1 cellular context compared by ENCODE assay signal in genomic region chr1:154328318-154329151, GRCh38.
TF ChIP-seq lines count a peak whose summit lies in the region.

No MANE protein-coding gene starts in this region.

TF ChIP-seq in HEK293, 187 proteins besides CTCF, POLR2A, EP300 and RAD21 (continued from another document and continues in another):
- TF ChIP-seq ZNF362 (tag by site-specific recombination; IDR thresholded peaks at IDR 0.05) (no peak), MYNN (tag by site-specific recombination; IDR thresholded peaks at IDR 0.05; ENCODE audit: borderline replicate concordance) (no peak), ZNF302 (tag by site-specific recombination; IDR thresholded peaks at IDR 0.05; ENCODE audit: low read depth) (no peak), ZFP69B (tag by site-specific recombination; IDR thresholded peaks at IDR 0.05) (no peak), ZNF561 (tag by site-specific recombination; IDR thresholded peaks at IDR 0.05; ENCODE audit: borderline replicate concordance) (no peak), ZFHX2 (tag by site-specific recombination; conservative IDR thresholded peaks at IDR 0.05) (peak; percentile 93), ZNF555 (tag by site-specific recombination; conservative IDR thresholded peaks at IDR 0.05) (no peak), ZNF266 (tag by site-specific recombination; IDR thresholded peaks at IDR 0.05; ENCODE audit: low read depth) (no peak), TCF7L2 (IDR thresholded peaks at IDR 0.05; ENCODE audit: borderline replicate concordance, low read depth, low read length) (no peak), ZNF140 (tag by site-specific recombination; IDR thresholded peaks at IDR 0.05) (no peak), WT1 (tag by site-specific recombination; IDR thresholded peaks at IDR 0.05) (no peak), ZBTB11 (tag by site-specific recombination; conservative IDR thresholded peaks at IDR 0.05; ENCODE audit: low read depth) (no peak), ZNF629 (tag by site-specific recombination; IDR thresholded peaks at IDR 0.05) (no peak), KLF1 (tag by site-specific recombination; IDR thresholded peaks at IDR 0.05) (peak; percentile 32; the same call in 1 of the 2 replicates), ZNF670 (tag by site-specific recombination; IDR thresholded peaks at IDR 0.05; ENCODE audit: low read depth) (no peak), ZNF571 (tag by site-specific recombination; IDR thresholded peaks at IDR 0.05) (no peak), ZNF580 (tag by site-specific recombination; IDR thresholded peaks at IDR 0.05) (no peak), ZNF341 (tag by site-specific recombination; IDR thresholded peaks at IDR 0.05; ENCODE audit: low read depth) (no peak), ZBTB17 (tag by site-specific recombination; IDR thresholded peaks at IDR 0.05) (peak; percentile 16; the same call in 1 of the 2 replicates), ZNF530 (tag by site-specific recombination; IDR thresholded peaks at IDR 0.05; ENCODE audit: low read depth) (no peak), GFI1B (tag by site-specific recombination; IDR thresholded peaks at IDR 0.05) (no peak), KLF16 (tag by site-specific recombination; IDR thresholded peaks at IDR 0.05) (peak; percentile 59), ZNF2 (tag by site-specific recombination; IDR thresholded peaks at IDR 0.05) (no peak), ZNF677 (tag by site-specific recombination; IDR thresholded peaks at IDR 0.05) (no peak), ZNF549 (tag by site-specific recombination; IDR thresholded peaks at IDR 0.05) (no peak), ZNF501 (tag by site-specific recombination; IDR thresholded peaks at IDR 0.05) (no peak), ZBTB21 (tag by site-specific recombination; IDR thresholded peaks at IDR 0.05) (no peak), ZNF24 (tag by site-specific recombination; IDR thresholded peaks at IDR 0.05) (no peak), ZNF211 (tag by site-specific recombination; IDR thresholded peaks at IDR 0.05; ENCODE audit: low read depth) (no peak), ZNF112 (tag by site-specific recombination; IDR thresholded peaks at IDR 0.05) (no peak), HOXA7 (CRISPR knock-in tag; IDR thresholded peaks at IDR 0.05; ENCODE audit: borderline replicate concordance) (no peak), ZNF785 (tag by site-specific recombination; IDR thresholded peaks at IDR 0.05) (no peak), ZSCAN16 (tag by site-specific recombination; IDR thresholded peaks at IDR 0.05) (no peak), GLIS2 (tag by site-specific recombination; IDR thresholded peaks at IDR 0.05) (peak; percentile 80), KLF7 (tag by site-specific recombination; IDR thresholded peaks at IDR 0.05; ENCODE audit: borderline replicate concordance) (no peak), ZNF274 (IDR thresholded peaks at IDR 0.05; ENCODE audit: low read length) (no peak), ZNF274 (tag by site-specific recombination; IDR thresholded peaks at IDR 0.05; ENCODE audit: borderline replicate concordance) (no peak), OSR2 (tag by site-specific recombination; IDR thresholded peaks at IDR 0.05) (no peak), ZNF529 (tag by site-specific recombination; IDR thresholded peaks at IDR 0.05; ENCODE audit: insufficient replicate concordance) (no peak), ZSCAN23 (tag by site-specific recombination; IDR thresholded peaks at IDR 0.05) (no peak), IKZF3 (tag by site-specific recombination; IDR thresholded peaks at IDR 0.05) (no peak), ZNF114 (tag by site-specific recombination; IDR thresholded peaks at IDR 0.05) (no peak), SP3 (tag by site-specific recombination; IDR thresholded peaks at IDR 0.05) (peak; percentile 50; the same call in 1 of the 2 replicates), ZNF19 (tag by site-specific recombination; IDR thresholded peaks at IDR 0.05; ENCODE audit: low read depth) (no peak)
- TF ChIP-seq, protein P1, sequence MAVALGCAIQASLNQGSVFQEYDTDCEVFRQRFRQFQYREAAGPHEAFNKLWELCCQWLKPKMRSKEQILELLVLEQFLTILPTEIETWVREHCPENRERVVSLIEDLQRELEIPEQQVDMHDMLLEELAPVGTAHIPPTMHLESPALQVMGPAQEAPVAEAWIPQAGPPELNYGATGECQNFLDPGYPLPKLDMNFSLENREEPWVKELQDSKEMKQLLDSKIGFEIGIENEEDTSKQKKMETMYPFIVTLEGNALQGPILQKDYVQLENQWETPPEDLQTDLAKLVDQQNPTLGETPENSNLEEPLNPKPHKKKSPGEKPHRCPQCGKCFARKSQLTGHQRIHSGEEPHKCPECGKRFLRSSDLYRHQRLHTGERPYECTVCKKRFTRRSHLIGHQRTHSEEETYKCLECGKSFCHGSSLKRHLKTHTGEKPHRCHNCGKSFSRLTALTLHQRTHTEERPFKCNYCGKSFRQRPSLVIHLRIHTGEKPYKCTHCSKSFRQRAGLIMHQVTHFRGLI (tag by site-specific recombination; IDR thresholded peaks at IDR 0.05): no peak
- TF ChIP-seq, protein P2, sequence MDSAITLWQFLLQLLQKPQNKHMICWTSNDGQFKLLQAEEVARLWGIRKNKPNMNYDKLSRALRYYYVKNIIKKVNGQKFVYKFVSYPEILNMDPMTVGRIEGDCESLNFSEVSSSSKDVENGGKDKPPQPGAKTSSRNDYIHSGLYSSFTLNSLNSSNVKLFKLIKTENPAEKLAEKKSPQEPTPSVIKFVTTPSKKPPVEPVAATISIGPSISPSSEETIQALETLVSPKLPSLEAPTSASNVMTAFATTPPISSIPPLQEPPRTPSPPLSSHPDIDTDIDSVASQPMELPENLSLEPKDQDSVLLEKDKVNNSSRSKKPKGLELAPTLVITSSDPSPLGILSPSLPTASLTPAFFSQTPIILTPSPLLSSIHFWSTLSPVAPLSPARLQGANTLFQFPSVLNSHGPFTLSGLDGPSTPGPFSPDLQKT (IDR thresholded peaks at IDR 0.05; ENCODE audit: borderline replicate concordance, low read depth, low read length): no peak
- TF ChIP-seq, protein P3, sequence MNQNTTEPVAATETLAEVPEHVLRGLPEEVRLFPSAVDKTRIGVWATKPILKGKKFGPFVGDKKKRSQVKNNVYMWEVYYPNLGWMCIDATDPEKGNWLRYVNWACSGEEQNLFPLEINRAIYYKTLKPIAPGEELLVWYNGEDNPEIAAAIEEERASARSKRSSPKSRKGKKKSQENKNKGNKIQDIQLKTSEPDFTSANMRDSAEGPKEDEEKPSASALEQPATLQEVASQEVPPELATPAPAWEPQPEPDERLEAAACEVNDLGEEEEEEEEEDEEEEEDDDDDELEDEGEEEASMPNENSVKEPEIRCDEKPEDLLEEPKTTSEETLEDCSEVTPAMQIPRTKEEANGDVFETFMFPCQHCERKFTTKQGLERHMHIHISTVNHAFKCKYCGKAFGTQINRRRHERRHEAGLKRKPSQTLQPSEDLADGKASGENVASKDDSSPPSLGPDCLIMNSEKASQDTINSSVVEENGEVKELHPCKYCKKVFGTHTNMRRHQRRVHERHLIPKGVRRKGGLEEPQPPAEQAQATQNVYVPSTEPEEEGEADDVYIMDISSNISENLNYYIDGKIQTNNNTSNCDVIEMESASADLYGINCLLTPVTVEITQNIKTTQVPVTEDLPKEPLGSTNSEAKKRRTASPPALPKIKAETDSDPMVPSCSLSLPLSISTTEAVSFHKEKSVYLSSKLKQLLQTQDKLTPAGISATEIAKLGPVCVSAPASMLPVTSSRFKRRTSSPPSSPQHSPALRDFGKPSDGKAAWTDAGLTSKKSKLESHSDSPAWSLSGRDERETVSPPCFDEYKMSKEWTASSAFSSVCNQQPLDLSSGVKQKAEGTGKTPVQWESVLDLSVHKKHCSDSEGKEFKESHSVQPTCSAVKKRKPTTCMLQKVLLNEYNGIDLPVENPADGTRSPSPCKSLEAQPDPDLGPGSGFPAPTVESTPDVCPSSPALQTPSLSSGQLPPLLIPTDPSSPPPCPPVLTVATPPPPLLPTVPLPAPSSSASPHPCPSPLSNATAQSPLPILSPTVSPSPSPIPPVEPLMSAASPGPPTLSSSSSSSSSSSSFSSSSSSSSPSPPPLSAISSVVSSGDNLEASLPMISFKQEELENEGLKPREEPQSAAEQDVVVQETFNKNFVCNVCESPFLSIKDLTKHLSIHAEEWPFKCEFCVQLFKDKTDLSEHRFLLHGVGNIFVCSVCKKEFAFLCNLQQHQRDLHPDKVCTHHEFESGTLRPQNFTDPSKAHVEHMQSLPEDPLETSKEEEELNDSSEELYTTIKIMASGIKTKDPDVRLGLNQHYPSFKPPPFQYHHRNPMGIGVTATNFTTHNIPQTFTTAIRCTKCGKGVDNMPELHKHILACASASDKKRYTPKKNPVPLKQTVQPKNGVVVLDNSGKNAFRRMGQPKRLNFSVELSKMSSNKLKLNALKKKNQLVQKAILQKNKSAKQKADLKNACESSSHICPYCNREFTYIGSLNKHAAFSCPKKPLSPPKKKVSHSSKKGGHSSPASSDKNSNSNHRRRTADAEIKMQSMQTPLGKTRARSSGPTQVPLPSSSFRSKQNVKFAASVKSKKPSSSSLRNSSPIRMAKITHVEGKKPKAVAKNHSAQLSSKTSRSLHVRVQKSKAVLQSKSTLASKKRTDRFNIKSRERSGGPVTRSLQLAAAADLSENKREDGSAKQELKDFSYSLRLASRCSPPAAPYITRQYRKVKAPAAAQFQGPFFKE (tag by site-specific recombination; IDR thresholded peaks at IDR 0.05; ENCODE audit: borderline replicate concordance): no peak
- TF ChIP-seq, protein P4, sequence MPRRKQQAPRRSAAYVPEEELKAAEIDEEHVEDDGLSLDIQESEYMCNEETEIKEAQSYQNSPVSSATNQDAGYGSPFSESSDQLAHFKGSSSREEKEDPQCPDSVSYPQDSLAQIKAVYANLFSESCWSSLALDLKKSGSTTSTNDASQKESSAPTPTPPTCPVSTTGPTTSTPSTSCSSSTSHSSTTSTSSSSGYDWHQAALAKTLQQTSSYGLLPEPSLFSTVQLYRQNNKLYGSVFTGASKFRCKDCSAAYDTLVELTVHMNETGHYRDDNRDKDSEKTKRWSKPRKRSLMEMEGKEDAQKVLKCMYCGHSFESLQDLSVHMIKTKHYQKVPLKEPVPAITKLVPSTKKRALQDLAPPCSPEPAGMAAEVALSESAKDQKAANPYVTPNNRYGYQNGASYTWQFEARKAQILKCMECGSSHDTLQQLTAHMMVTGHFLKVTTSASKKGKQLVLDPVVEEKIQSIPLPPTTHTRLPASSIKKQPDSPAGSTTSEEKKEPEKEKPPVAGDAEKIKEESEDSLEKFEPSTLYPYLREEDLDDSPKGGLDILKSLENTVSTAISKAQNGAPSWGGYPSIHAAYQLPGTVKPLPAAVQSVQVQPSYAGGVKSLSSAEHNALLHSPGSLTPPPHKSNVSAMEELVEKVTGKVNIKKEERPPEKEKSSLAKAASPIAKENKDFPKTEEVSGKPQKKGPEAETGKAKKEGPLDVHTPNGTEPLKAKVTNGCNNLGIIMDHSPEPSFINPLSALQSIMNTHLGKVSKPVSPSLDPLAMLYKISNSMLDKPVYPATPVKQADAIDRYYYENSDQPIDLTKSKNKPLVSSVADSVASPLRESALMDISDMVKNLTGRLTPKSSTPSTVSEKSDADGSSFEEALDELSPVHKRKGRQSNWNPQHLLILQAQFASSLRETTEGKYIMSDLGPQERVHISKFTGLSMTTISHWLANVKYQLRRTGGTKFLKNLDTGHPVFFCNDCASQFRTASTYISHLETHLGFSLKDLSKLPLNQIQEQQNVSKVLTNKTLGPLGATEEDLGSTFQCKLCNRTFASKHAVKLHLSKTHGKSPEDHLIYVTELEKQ (tag by site-specific recombination; IDR thresholded peaks at IDR 0.05; ENCODE audit: borderline replicate concordance): no peak
- TF ChIP-seq, protein P5, sequence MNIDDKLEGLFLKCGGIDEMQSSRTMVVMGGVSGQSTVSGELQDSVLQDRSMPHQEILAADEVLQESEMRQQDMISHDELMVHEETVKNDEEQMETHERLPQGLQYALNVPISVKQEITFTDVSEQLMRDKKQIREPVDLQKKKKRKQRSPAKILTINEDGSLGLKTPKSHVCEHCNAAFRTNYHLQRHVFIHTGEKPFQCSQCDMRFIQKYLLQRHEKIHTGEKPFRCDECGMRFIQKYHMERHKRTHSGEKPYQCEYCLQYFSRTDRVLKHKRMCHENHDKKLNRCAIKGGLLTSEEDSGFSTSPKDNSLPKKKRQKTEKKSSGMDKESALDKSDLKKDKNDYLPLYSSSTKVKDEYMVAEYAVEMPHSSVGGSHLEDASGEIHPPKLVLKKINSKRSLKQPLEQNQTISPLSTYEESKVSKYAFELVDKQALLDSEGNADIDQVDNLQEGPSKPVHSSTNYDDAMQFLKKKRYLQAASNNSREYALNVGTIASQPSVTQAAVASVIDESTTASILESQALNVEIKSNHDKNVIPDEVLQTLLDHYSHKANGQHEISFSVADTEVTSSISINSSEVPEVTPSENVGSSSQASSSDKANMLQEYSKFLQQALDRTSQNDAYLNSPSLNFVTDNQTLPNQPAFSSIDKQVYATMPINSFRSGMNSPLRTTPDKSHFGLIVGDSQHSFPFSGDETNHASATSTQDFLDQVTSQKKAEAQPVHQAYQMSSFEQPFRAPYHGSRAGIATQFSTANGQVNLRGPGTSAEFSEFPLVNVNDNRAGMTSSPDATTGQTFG (tag by site-specific recombination; IDR thresholded peaks at IDR 0.05; ENCODE audit: borderline replicate concordance): no peak
